20 cellular contexts compared by ENCODE assay signal in genomic region chr6:114170372-114170771, GRCh38.
DNase-seq lines count a peak whose midpoint lies in the region; ATAC-seq, FAIRE-seq and TF ChIP-seq lines count a peak whose summit lies in the region.
"Had no signal": no experiment of that assay in that cellular context is flagged by ENCODE, and none has a peak within 500 bp of the region (broad histone marks: within the 10 kb centered on the region; RNA-seq: fewer than 3 reads in every experiment).

No MANE protein-coding gene starts in this region.

- in situ Hi-C loops in HepG2 (cut with HindIII; ENCODE audit: extremely low pct_ligation_motif_present, low pct_unique_long_range_greater_than_20kb): no loop called here

- FAIRE-seq in HepG2 (lab: Jason Lieb, UNC): no peak
- FAIRE-seq: A549, GM12891, GM19239 had no signal

- POLR2A ChIA-PET in HepG2 (lab: Yijun Ruan, JAX): interaction anchor here (1.4 to 6.5 kb wide), 3 partner anchors 26 to 173 kb away, joined by 5 to 72 read pairs (median 11); partner anchors contain the start of gene HS3ST5

- H3K27me3 ChIP-seq in HepG2 (ENCODE audit: control insufficient read depth in 1 of 2, insufficient read depth in 2 of 2, low read length in 2 of 2): no peaks in the 10 kb centered on the region; a peak in 1 of 5 replicates
- no peaks in the 10 kb centered on the region for H3K27me3 ChIP-seq in right lobe of liver
- H3K27me3 ChIP-seq in hepatocyte: no peaks in the 10 kb centered on the region
- no peaks in the 10 kb centered on the region for H3K27me3 ChIP-seq in suprapubic skin
- H3K27me3 ChIP-seq: BLaER1 treated with 17β-estradiol and CSF1 and Interleukin-3, amounts not matched to agents 10 nM and 100 nM had no signal

- no peaks in the 10 kb centered on the region for H3K9me2 ChIP-seq in hepatocyte (replicated peaks; ENCODE audit: insufficient read depth)

- CTCF ChIA-PET in HepG2 (lab: Yijun Ruan, JAX; ENCODE audit: low intra/inter-chr PET ratio, low total read pairs): no interaction called here

- no peak overlapping the region for H2AFZ ChIP-seq in HepG2 (ENCODE audit: low read length)
- no peak overlapping the region for H2AFZ ChIP-seq in hepatocyte

- peak overlapping the region in 2 of 3 experiments; percentile 33 to 34; a peak in 2 of 6 replicates for H3K4me3 ChIP-seq in HepG2 (replicated peaks in 1 of 3; ENCODE audit: insufficient read depth in 1 of 3, low read depth in 2 of 3, low read length in 3 of 3)
- H3K4me3 ChIP-seq in right lobe of liver: no peak overlapping the region
- no peak overlapping the region for H3K4me3 ChIP-seq in hepatocyte
- H3K4me3 ChIP-seq in suprapubic skin: no peak overlapping the region
- H3K4me3 ChIP-seq: A549; BLaER1 treated with 17β-estradiol and CSF1 and Interleukin-3, amounts not matched to agents 10 nM and 100 nM had no signal

- 0% methylated on average over 3 of the region's 3 CpGs for WGBS in HepG2 (ENCODE audit: low lambda C conversion rate)
- WGBS in right lobe of liver (ENCODE audit: insufficient coverage, low coverage, low lambda C conversion rate, missing lambda C conversion rate): 61% methylated on average over 3 of the region's 3 CpGs
- WGBS in hepatocyte (ENCODE audit: low lambda C conversion rate, missing lambda C conversion rate): 46% methylated on average over 3 of the region's 3 CpGs
- 76% methylated on average over 3 of the region's 3 CpGs for WGBS in suprapubic skin

- TF ChIP-seq POLR2A in HepG2 (IDR thresholded peaks at IDR 0.05; ENCODE audit: insufficient read depth in 1 of 2, low read depth in 2 of 2, low read length in 2 of 2) (no peak), right lobe of liver (IDR thresholded peaks at IDR 0.05) (no peak), suprapubic skin (IDR thresholded peaks at IDR 0.05) (no peak)

- intact Hi-C loops in HepG2 (cut with micrococcal nuclease; ENCODE audit: unreplicated experiment) (loop anchor here (5.0 kb wide), 1 partner anchor 172 kb away; the partner anchor contains the start of gene HS3ST5), right lobe of liver (cut with DNase I) (no loop called here)

- BruUV-seq in HepG2 (replicated peaks; lab: Mats Ljungman, UMichigan): no TSS peak

- DNase-seq in NCI-H1105 treated with DMSO at 0.1 percent for 48 hours (lab: John Stamatoyannopoulos, UW) (peak; percentile 29), NCI-H1105 (lab: John Stamatoyannopoulos, UW) (no peak), HepG2 (ENCODE audit: low spot score) (peak; percentile 82), right lobe of liver (no peak), hepatocyte (ENCODE audit: low spot score) (no peak), suprapubic skin (ENCODE audit: low spot score in 2 of 2) (no peak), NCI-H748 treated with DMSO at 0.1 percent for 48 hours (lab: John Stamatoyannopoulos, UW) (no peak)
- DNase-seq: AML-193; Calu3; CD4-positive, alpha-beta T cell; CD8-positive, alpha-beta T cell; DMS79 treated with DMSO at 0.1 percent for 48 hours; GF-D8 had no signal

- H3K36me3 ChIP-seq in HepG2 (replicated peaks in 1 of 2; ENCODE audit: control insufficient read depth in 1 of 2, insufficient read depth in 2 of 2, low read length in 2 of 2) (no peaks in the 10 kb centered on the region; a peak in 1 of 5 replicates), right lobe of liver (no peaks in the 10 kb centered on the region), hepatocyte (replicated peaks; ENCODE audit: insufficient read depth, low read depth) (no peaks in the 10 kb centered on the region), suprapubic skin (no peaks in the 10 kb centered on the region)
- H3K36me3 ChIP-seq: BLaER1 treated with 17β-estradiol and CSF1 and Interleukin-3, amounts not matched to agents 10 nM and 100 nM had no signal

- H3K27ac ChIP-seq in HepG2 (ENCODE audit: extremely low read length, insufficient read depth, low read length) (peak overlapping the region; percentile 99), right lobe of liver (no peak overlapping the region), hepatocyte (no peak overlapping the region), suprapubic skin (no peak overlapping the region)
- H3K27ac ChIP-seq: 22Rv1; A549; BLaER1 treated with 17β-estradiol and CSF1 and Interleukin-3, amounts not matched to agents 10 nM and 100 nM; C4-2B had no signal

- H3K4me1 ChIP-seq in HepG2 (ENCODE audit: insufficient read depth, low read length) (peaks cover 80% of the 10 kb centered on the region), right lobe of liver (peaks cover 0 to 4% (median 0%) of the 10 kb centered on the region in 4 donors), hepatocyte (ENCODE audit: insufficient read depth) (peaks cover 26% of the 10 kb centered on the region), suprapubic skin (no peaks in the 10 kb centered on the region)
- H3K4me1 ChIP-seq: A549; BLaER1 treated with 17β-estradiol and CSF1 and Interleukin-3, amounts not matched to agents 10 nM and 100 nM had no signal

- H4K20me1 ChIP-seq in HepG2 (ENCODE audit: insufficient read depth, low read length): no peaks in the 10 kb centered on the region
- no peaks in the 10 kb centered on the region for H4K20me1 ChIP-seq in hepatocyte (ENCODE audit: insufficient read depth, poor library complexity, severe bottlenecking)
- H4K20me1 ChIP-seq: BLaER1 treated with 17β-estradiol and CSF1 and Interleukin-3, amounts not matched to agents 10 nM and 100 nM had no signal

- ATAC-seq in HepG2: peak; percentile 8; the same call in 1 of the 3 replicates
- ATAC-seq in right lobe of liver: no peak
- ATAC-seq: A549; CD8-positive, alpha-beta T cell had no signal

- peak in 1 of 2 experiments; percentile 94; a peak in 2 of 4 replicates for TF ChIP-seq EP300 in HepG2 (IDR thresholded peaks at IDR 0.05; ENCODE audit: low read depth in 2 of 2, low read length in 2 of 2)
- TF ChIP-seq EP300 in HepG2 (CRISPR knock-in tag; IDR thresholded peaks at IDR 0.05; ENCODE audit: borderline replicate concordance): peak; percentile 30; the same call in 1 of the 2 replicates
- no peak for TF ChIP-seq EP300 in suprapubic skin (IDR thresholded peaks at IDR 0.05)

- H3K9me3 ChIP-seq in HepG2 (ENCODE audit: low read length) (no peaks in the 10 kb centered on the region), right lobe of liver (no peaks in the 10 kb centered on the region), hepatocyte (ENCODE audit: low read depth) (no peaks in the 10 kb centered on the region), suprapubic skin (no peaks in the 10 kb centered on the region)
- H3K9me3 ChIP-seq: A549; BLaER1 treated with 17β-estradiol and CSF1 and Interleukin-3, amounts not matched to agents 10 nM and 100 nM; Caco-2 had no signal

- TF ChIP-seq CTCF in HepG2 (CRISPR knock-in tag; IDR thresholded peaks at IDR 0.05) (no peak), right lobe of liver (IDR thresholded peaks at IDR 0.05) (no peak), hepatocyte (IDR thresholded peaks at IDR 0.05; ENCODE audit: poor library complexity) (no peak), suprapubic skin (IDR thresholded peaks at IDR 0.05) (no peak)

- H3K9ac ChIP-seq in HepG2 (ENCODE audit: insufficient read depth, low read depth, low read length): peak overlapping the region; percentile 86
- H3K9ac ChIP-seq: BLaER1 treated with 17β-estradiol and CSF1 and Interleukin-3, amounts not matched to agents 10 nM and 100 nM had no signal

- peak overlapping the region; percentile 87 for H3K4me2 ChIP-seq in HepG2 (ENCODE audit: low read depth, low read length)
- peak overlapping the region; percentile 42 for H3K4me2 ChIP-seq in hepatocyte
- H3K4me2 ChIP-seq: A549; BLaER1 treated with 17β-estradiol and CSF1 and Interleukin-3, amounts not matched to agents 10 nM and 100 nM had no signal

- peaks cover 4% of the 10 kb centered on the region for H3K79me2 ChIP-seq in HepG2 (ENCODE audit: insufficient read depth, low read length)
- H3K79me2 ChIP-seq in hepatocyte: no peaks in the 10 kb centered on the region

- TF ChIP-seq RAD21 in HepG2 (CRISPR knock-in tag; IDR thresholded peaks at IDR 0.05): no peak

TF ChIP-seq in HepG2, 621 proteins besides CTCF, POLR2A, EP300 and RAD21 (continues in another document):
- TF ChIP-seq EZH2 (conservative IDR thresholded peaks at IDR 0.05; ENCODE audit: low read depth, low read length) (no peak), ELF1 (CRISPR knock-in tag; IDR thresholded peaks at IDR 0.05) (no peak), HOXD1 (CRISPR knock-in tag; IDR thresholded peaks at IDR 0.05) (peak; percentile 47; the same call in 1 of the 2 replicates), TP53 (CRISPR knock-in tag; conservative IDR thresholded peaks at IDR 0.05) (no peak), ZNF281 (CRISPR knock-in tag; IDR thresholded peaks at IDR 0.05; ENCODE audit: borderline replicate concordance) (no peak), ZFP62 (CRISPR knock-in tag; IDR thresholded peaks at IDR 0.05) (no peak), ZNF672 (CRISPR knock-in tag; IDR thresholded peaks at IDR 0.05) (no peak)
- TF ChIP-seq, protein P1, sequence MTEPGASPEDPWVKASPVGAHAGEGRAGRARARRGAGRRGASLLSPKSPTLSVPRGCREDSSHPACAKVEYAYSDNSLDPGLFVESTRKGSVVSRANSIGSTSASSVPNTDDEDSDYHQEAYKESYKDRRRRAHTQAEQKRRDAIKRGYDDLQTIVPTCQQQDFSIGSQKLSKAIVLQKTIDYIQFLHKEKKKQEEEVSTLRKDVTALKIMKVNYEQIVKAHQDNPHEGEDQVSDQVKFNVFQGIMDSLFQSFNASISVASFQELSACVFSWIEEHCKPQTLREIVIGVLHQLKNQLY (CRISPR knock-in tag; IDR thresholded peaks at IDR 0.05): no peak

Comparison
In these comparisons a context has a peak if more than half of its experiments do, and no peak if none do; other contexts are left out.
1. DNase-seq: peak in NCI-H1105 treated with DMSO at 0.1 percent for 48 hours (single experiment) and HepG2 (single experiment); none in NCI-H1105 (single experiment), right lobe of liver (0 of 3), hepatocyte (single experiment), suprapubic skin (0 of 2) and NCI-H748 treated with DMSO at 0.1 percent for 48 hours (single experiment).
2. H3K4me3 ChIP-seq: peak in HepG2 (2 of 3); none in right lobe of liver (0 of 3), hepatocyte (single experiment) and suprapubic skin (single experiment).